In the genomic region with DNA sequence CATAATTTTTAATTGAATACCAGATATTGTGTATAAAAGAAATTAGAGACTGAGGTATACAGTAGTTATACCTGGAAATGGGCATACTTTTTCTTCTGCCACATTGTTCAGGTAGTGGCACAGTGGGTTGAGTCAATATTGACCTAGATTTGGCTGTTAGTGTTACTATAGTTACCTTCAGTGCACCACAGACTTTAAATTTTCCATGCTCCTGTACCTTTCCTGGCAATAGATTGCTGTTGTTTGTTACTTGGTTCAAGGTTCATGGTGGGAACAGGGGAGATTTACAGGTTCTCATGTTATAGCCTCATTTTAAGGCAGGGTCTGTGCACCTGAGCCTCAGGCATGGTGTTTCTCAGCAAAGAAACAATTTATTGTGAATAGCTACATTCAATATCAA, we compare ENCODE assay signal across 24 cellular contexts.
DNase-seq lines count a peak whose midpoint lies in the region; ATAC-seq, FAIRE-seq and TF ChIP-seq lines count a peak whose summit lies in the region.
"Had no signal": no experiment of that assay in that cellular context is flagged by ENCODE, and none has a peak within 500 bp of the region (broad histone marks: within the 10 kb centered on the region; RNA-seq: fewer than 3 reads in every experiment).

No MANE protein-coding gene starts in this region.

- H3K36me3 ChIP-seq in HepG2 (replicated peaks in 1 of 2; ENCODE audit: control insufficient read depth in 1 of 2, insufficient read depth in 2 of 2, low read length in 2 of 2) (no peaks in the 10 kb centered on the region), right lobe of liver (no peaks in the 10 kb centered on the region)
- H3K36me3 ChIP-seq: BLaER1 treated with 17β-estradiol and CSF1 and Interleukin-3, amounts not matched to agents 10 nM and 100 nM had no signal

- no peaks in the 10 kb centered on the region for H4K20me1 ChIP-seq in HepG2 (ENCODE audit: insufficient read depth, low read length)
- H4K20me1 ChIP-seq: BLaER1 treated with 17β-estradiol and CSF1 and Interleukin-3, amounts not matched to agents 10 nM and 100 nM had no signal

- no TSS peak for BruUV-seq in HepG2 (replicated peaks; lab: Mats Ljungman, UMichigan)

- intact Hi-C loops in HepG2 (cut with micrococcal nuclease; ENCODE audit: unreplicated experiment) (loop anchor here (2.0 kb wide), 1 partner anchor 20 kb away; no protein-coding TSS in a partner anchor), right lobe of liver (cut with DNase I) (no loop called here)

- no peak overlapping the region for H3K27ac Mint-ChIP-seq in endothelial cell (ENCODE audit: unreplicated experiment)
- H3K27ac Mint-ChIP-seq: B cell; CD4-positive, alpha-beta T cell; CD8-positive, alpha-beta T cell had no signal

- peak in 1 of 2 experiments; percentile 85; a peak in 3 of 4 replicates for TF ChIP-seq EP300 in HepG2 (IDR thresholded peaks at IDR 0.05; ENCODE audit: low read depth in 2 of 2, low read length in 2 of 2)
- TF ChIP-seq EP300 in HepG2 (CRISPR knock-in tag; IDR thresholded peaks at IDR 0.05; ENCODE audit: borderline replicate concordance): peak; percentile 39; the same call in 1 of the 2 replicates

- peak overlapping the region; percentile 10 for H3K4me3 Mint-ChIP-seq in endothelial cell (ENCODE audit: unreplicated experiment)
- H3K4me3 Mint-ChIP-seq: B cell; CD4-positive, alpha-beta T cell; CD8-positive, alpha-beta T cell had no signal

- no peak for TF ChIP-seq POLR2A in HepG2 (IDR thresholded peaks at IDR 0.05; ENCODE audit: insufficient read depth in 1 of 2, low read depth in 2 of 2, low read length in 2 of 2)
- TF ChIP-seq POLR2A in right lobe of liver (IDR thresholded peaks at IDR 0.05): no peak

- FAIRE-seq in HepG2 (lab: Jason Lieb, UNC): peak; percentile 84
- FAIRE-seq: A549, D721Med, G401.6, GM12891, GM19239 had no signal

- H3K9me3 ChIP-seq in HepG2 (ENCODE audit: low read length) (no peaks in the 10 kb centered on the region), right lobe of liver (peaks cover 0 to 3% (median 0%) of the 10 kb centered on the region in 4 donors)
- H3K9me3 ChIP-seq: A549 had no signal

- in situ Hi-C loops in HepG2 (cut with HindIII; ENCODE audit: extremely low pct_ligation_motif_present, low pct_unique_long_range_greater_than_20kb): no loop called here

- H2AFZ ChIP-seq in HepG2 (ENCODE audit: low read length): no peak overlapping the region

- no peaks in the 10 kb centered on the region for H3K4me1 Mint-ChIP-seq in endothelial cell (ENCODE audit: unreplicated experiment)
- H3K4me1 Mint-ChIP-seq: B cell had no signal

- H3K79me2 ChIP-seq in HepG2 (ENCODE audit: insufficient read depth, low read length): no peaks in the 10 kb centered on the region

- H3K27ac ChIP-seq in HepG2 (ENCODE audit: extremely low read length, insufficient read depth, low read length) (peak overlapping the region; percentile 63), right lobe of liver (no peak overlapping the region)
- H3K27ac ChIP-seq: 22Rv1; A549; BLaER1 treated with 17β-estradiol and CSF1 and Interleukin-3, amounts not matched to agents 10 nM and 100 nM; C4-2B had no signal

- DNase-seq in DMS153 (lab: John Stamatoyannopoulos, UW): peak; percentile 21
- DNase-seq in DMS153 treated with DMSO at 0.1 percent for 48 hours (lab: John Stamatoyannopoulos, UW; ENCODE audit: unreplicated experiment): no peak
- peak; percentile 2 for DNase-seq in NCI-H2081 treated with DMSO at 0.1 percent for 48 hours (lab: John Stamatoyannopoulos, UW)
- DNase-seq in NCI-H2081 (lab: John Stamatoyannopoulos, UW): no peak
- peak; percentile 77 for DNase-seq in HepG2 (ENCODE audit: low spot score)
- no peak for DNase-seq in right lobe of liver
- DNase-seq in endothelial cell (ENCODE audit: low spot score): no peak
- no peak for DNase-seq in NCI-H2107 (lab: John Stamatoyannopoulos, UW)
- DNase-seq: AML-193; Caco-2; Calu3; CD4-positive, alpha-beta T cell; CD8-positive, alpha-beta T cell; DMS79 treated with DMSO at 0.1 percent for 48 hours; GF-D8 had no signal

- H3K36me3 Mint-ChIP-seq in endothelial cell (ENCODE audit: low read depth, unreplicated experiment): peaks cover 16% of the 10 kb centered on the region
- H3K36me3 Mint-ChIP-seq: CD8-positive, alpha-beta T cell had no signal

- H3K4me1 ChIP-seq in HepG2 (ENCODE audit: insufficient read depth, low read length) (peaks cover 42% of the 10 kb centered on the region), right lobe of liver (no peaks in the 10 kb centered on the region)
- H3K4me1 ChIP-seq: A549, Caco-2 had no signal

- H3K9ac ChIP-seq in HepG2 (ENCODE audit: insufficient read depth, low read depth, low read length): peak overlapping the region; percentile 26; the same call in 1 of the 2 replicates
- H3K9ac ChIP-seq: BLaER1 treated with 17β-estradiol and CSF1 and Interleukin-3, amounts not matched to agents 10 nM and 100 nM had no signal

- peaks cover 6% of the 10 kb centered on the region for H3K9me3 Mint-ChIP-seq in endothelial cell (ENCODE audit: unreplicated experiment)

- ATAC-seq in HepG2 (peak; percentile 96), right lobe of liver (no peak)
- ATAC-seq: A549; CD8-positive, alpha-beta T cell had no signal

- CTCF ChIA-PET in HepG2 (lab: Yijun Ruan, JAX; ENCODE audit: low intra/inter-chr PET ratio, low total read pairs): no interaction called here

- H3K4me2 ChIP-seq in HepG2 (ENCODE audit: low read depth, low read length): peak overlapping the region; percentile 51
- H3K4me2 ChIP-seq: A549; BLaER1 treated with 17β-estradiol and CSF1 and Interleukin-3, amounts not matched to agents 10 nM and 100 nM had no signal

- POLR2A ChIA-PET in HepG2 (lab: Yijun Ruan, JAX): no interaction called here

- TF ChIP-seq CTCF in HepG2 (CRISPR knock-in tag; IDR thresholded peaks at IDR 0.05) (no peak), right lobe of liver (IDR thresholded peaks at IDR 0.05) (no peak), endothelial cell (IDR thresholded peaks at IDR 0.05; ENCODE audit: unreplicated experiment) (no peak)

- H3K4me3 ChIP-seq in HepG2 (replicated peaks in 1 of 3; ENCODE audit: insufficient read depth in 1 of 3, low read depth in 2 of 3, low read length in 3 of 3) (no peak overlapping the region), right lobe of liver (no peak overlapping the region)
- H3K4me3 ChIP-seq: A549; BLaER1 treated with 17β-estradiol and CSF1 and Interleukin-3, amounts not matched to agents 10 nM and 100 nM had no signal

- H3K27me3 ChIP-seq in HepG2 (ENCODE audit: control insufficient read depth in 1 of 2, insufficient read depth in 2 of 2, low read length in 2 of 2): no peaks in the 10 kb centered on the region
- no peaks in the 10 kb centered on the region for H3K27me3 ChIP-seq in right lobe of liver
- H3K27me3 ChIP-seq: BLaER1 treated with 17β-estradiol and CSF1 and Interleukin-3, amounts not matched to agents 10 nM and 100 nM had no signal

- peaks cover 2% of the 10 kb centered on the region for H3K27me3 Mint-ChIP-seq in endothelial cell (ENCODE audit: unreplicated experiment)

- no peak for TF ChIP-seq RAD21 in HepG2 (CRISPR knock-in tag; IDR thresholded peaks at IDR 0.05)

TF ChIP-seq in HepG2, 621 proteins besides CTCF, POLR2A, EP300 and RAD21 (continues in another document):
- TF ChIP-seq ASH2L (IDR thresholded peaks at IDR 0.05; ENCODE audit: insufficient read length, low read depth, low read length) (peak; percentile 53), GFI1 (CRISPR knock-in tag; IDR thresholded peaks at IDR 0.05; ENCODE audit: borderline replicate concordance) (peak; percentile 82), GPN1 (CRISPR knock-in tag; IDR thresholded peaks at IDR 0.05; ENCODE audit: borderline replicate concordance) (no peak), ZNF317 (CRISPR knock-in tag; IDR thresholded peaks at IDR 0.05) (peak; percentile 26; the same call in 1 of the 2 replicates), LCORL (IDR thresholded peaks at IDR 0.05) (0 out of 2 replicates have a peak, but pooled peaks have one; percentile 17), LCORL (CRISPR knock-in tag; IDR thresholded peaks at IDR 0.05) (peak; percentile 41; the same call in 1 of the 2 replicates), FOXA1 (IDR thresholded peaks at IDR 0.05) (peak; percentile 89), FOXA1 (CRISPR knock-in tag; IDR thresholded peaks at IDR 0.05) (peak; percentile 96)
- TF ChIP-seq, protein P1, sequence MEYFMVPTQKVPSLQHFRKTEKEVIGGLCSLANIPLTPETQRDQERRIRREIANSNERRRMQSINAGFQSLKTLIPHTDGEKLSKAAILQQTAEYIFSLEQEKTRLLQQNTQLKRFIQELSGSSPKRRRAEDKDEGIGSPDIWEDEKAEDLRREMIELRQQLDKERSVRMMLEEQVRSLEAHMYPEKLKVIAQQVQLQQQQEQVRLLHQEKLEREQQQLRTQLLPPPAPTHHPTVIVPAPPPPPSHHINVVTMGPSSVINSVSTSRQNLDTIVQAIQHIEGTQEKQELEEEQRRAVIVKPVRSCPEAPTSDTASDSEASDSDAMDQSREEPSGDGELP (IDR thresholded peaks at IDR 0.05; ENCODE audit: borderline replicate concordance, low read depth): no peak; the same call in 1 of the 2 replicates
- TF ChIP-seq, protein P2, sequence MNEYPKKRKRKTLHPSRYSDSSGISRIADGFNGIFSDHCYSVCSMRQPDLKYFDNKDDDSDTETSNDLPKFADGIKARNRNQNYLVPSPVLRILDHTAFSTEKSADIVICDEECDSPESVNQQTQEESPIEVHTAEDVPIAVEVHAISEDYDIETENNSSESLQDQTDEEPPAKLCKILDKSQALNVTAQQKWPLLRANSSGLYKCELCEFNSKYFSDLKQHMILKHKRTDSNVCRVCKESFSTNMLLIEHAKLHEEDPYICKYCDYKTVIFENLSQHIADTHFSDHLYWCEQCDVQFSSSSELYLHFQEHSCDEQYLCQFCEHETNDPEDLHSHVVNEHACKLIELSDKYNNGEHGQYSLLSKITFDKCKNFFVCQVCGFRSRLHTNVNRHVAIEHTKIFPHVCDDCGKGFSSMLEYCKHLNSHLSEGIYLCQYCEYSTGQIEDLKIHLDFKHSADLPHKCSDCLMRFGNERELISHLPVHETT (CRISPR knock-in tag; conservative IDR thresholded peaks at IDR 0.05): no peak
- TF ChIP-seq, protein P3, sequence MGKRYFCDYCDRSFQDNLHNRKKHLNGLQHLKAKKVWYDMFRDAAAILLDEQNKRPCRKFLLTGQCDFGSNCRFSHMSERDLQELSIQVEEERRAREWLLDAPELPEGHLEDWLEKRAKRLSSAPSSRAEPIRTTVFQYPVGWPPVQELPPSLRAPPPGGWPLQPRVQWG (CRISPR knock-in tag; IDR thresholded peaks at IDR 0.05; ENCODE audit: borderline replicate concordance, low read depth): no peak

Comparison
In these comparisons a context has a peak if more than half of its experiments do, and no peak if none do; other contexts are left out.
1. DNase-seq: peak in DMS153 (single experiment), NCI-H2081 treated with DMSO at 0.1 percent for 48 hours (single experiment) and HepG2 (single experiment); none in DMS153 treated with DMSO at 0.1 percent for 48 hours (single experiment), NCI-H2081 (0 of 2), right lobe of liver (0 of 3), endothelial cell (single experiment) and NCI-H2107 (single experiment).